Comparison of ENCODE assay signal across 8 cellular contexts in the genomic region with DNA sequence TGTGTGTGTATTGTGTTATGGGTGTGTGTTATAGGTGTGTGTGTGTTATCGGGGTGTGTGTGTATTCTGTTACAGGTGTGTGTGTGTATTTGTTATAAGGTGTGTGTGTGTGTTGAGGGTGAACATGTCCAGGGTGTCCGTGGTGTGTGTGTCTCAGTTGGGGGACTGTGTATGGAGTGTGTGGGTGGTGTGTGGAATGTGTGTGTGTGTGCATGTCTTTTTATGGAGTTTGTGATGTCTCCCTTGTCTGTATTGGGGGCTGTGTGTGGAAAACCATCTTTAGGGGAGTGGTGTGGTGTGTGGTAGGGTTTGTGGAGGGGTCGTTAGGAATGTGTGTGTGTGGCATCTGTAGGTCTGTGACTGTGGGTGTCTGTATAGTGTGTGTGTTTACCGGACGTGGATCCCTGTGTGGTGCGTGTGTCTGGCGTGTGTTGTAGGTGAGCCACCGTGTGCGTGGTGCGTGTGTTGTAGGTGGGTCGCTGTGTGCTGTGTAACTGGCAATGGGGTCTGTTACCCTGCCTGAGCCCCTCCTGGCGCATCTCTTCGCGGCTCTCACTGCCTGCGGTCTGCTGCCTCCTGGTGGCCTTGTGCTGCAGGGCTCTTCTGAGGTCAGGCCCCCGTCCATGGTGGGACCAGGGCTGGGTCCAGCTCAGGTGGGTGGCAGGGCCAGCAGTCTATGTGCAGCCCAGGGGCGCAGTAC.
DNase-seq lines count a peak whose midpoint lies in the region; ATAC-seq and TF ChIP-seq lines count a peak whose summit lies in the region.

No MANE protein-coding gene starts in this region.

- H3K27me3 ChIP-seq in DND-41 (ENCODE audit: insufficient read depth, low read length, poor library complexity) = no peaks in the 10 kb centered on the region

- H3K4me3 Mint-ChIP-seq in brain (no peak overlapping the region), memory B cell (no peak overlapping the region)

- 0 out of 2 replicates have a peak, but pooled peaks cover 9% of the 10 kb centered on the region for H3K36me3 ChIP-seq in DND-41 (ENCODE audit: insufficient read depth, low read length)

- no peak overlapping the region for H3K4me2 ChIP-seq in DND-41 (ENCODE audit: insufficient read depth, low read length)

- ATAC-seq in DND-41 (ENCODE audit: insufficient read depth, low read depth) (peak; percentile 56; the same call in 2 of the 3 replicates), memory B cell (ENCODE audit: low read depth) (peak; percentile 56), GM21447 (IDR thresholded peaks at IDR 0.05; ENCODE audit: unreplicated experiment) (no peak), HG02884 (IDR thresholded peaks at IDR 0.05; ENCODE audit: unreplicated experiment) (no peak)

- peaks cover 14% of the 10 kb centered on the region for H3K36me3 Mint-ChIP-seq in brain
- H3K36me3 Mint-ChIP-seq in memory B cell = peaks cover 4% of the 10 kb centered on the region

- H3K4me3 ChIP-seq in DND-41 (ENCODE audit: low read depth in 1 of 2, low read length in 2 of 2) (no peak overlapping the region), LNCaP clone FGC (ENCODE audit: low read depth, low read length) (no peak overlapping the region)

- DNase-seq in DND-41 (peak; percentile 35), LNCaP clone FGC (ENCODE audit: low read depth) (no peak), memory B cell (ENCODE audit: low spot score in 2 of 2) (peak in 1 of 2 donors; percentile 38), NCI-H774 (lab: John Stamatoyannopoulos, UW) (no peak), NCI-H1930 (lab: John Stamatoyannopoulos, UW) (no peak)

- H3K27me3 Mint-ChIP-seq in brain = no peaks in the 10 kb centered on the region
- peaks cover 5% of the 10 kb centered on the region for H3K27me3 Mint-ChIP-seq in memory B cell

- H3K79me2 ChIP-seq in DND-41 (ENCODE audit: insufficient read depth, low read length) = no peaks in the 10 kb centered on the region

- TF ChIP-seq CTCF in DND-41 (IDR thresholded peaks at IDR 0.05; ENCODE audit: borderline replicate concordance, extremely low read depth, low read length, poor library complexity, severe bottlenecking) (peak; percentile 80), LNCaP clone FGC (IDR thresholded peaks at IDR 0.05; ENCODE audit: control insufficient read depth, extremely low read depth, insufficient read depth) (peak; percentile 85), brain (conservative IDR thresholded peaks at IDR 0.05) (peak; percentile 51 to 69)

- H2AFZ ChIP-seq in DND-41 (ENCODE audit: low read depth, low read length) = no peak overlapping the region

- no peaks in the 10 kb centered on the region for H3K9me3 Mint-ChIP-seq in brain
- H3K9me3 Mint-ChIP-seq in memory B cell = no peaks in the 10 kb centered on the region

- H3K27ac ChIP-seq in DND-41 (ENCODE audit: low read length) = no peak overlapping the region

- H3K4me1 ChIP-seq in DND-41 (ENCODE audit: insufficient read depth, low read length) = no peaks in the 10 kb centered on the region

- H3K9me3 ChIP-seq in DND-41 (ENCODE audit: insufficient read depth, low read length, severe bottlenecking) = no peaks in the 10 kb centered on the region

- no peaks in the 10 kb centered on the region; the same call in 1 of the 2 replicates for H4K20me1 ChIP-seq in DND-41 (ENCODE audit: insufficient read depth, low read length)

- peaks cover 31% of the 10 kb centered on the region for H3K4me1 Mint-ChIP-seq in brain
- H3K4me1 Mint-ChIP-seq in memory B cell = peaks cover 10% of the 10 kb centered on the region

- H3K9ac ChIP-seq in DND-41 (ENCODE audit: low read depth, low read length) = no peak overlapping the region

- peak overlapping the region in 2 of 5 experiments; percentile 5 to 12 for H3K27ac Mint-ChIP-seq in brain
- no peak overlapping the region for H3K27ac Mint-ChIP-seq in memory B cell

Comparison
In these comparisons a context has a peak if more than half of its experiments do, and no peak if none do; other contexts are left out.
1. ATAC-seq: peak in DND-41 (single experiment) and memory B cell (single experiment); none in GM21447 (single experiment) and HG02884 (single experiment).
2. Peak in every context shown above with its lines, with median percentiles within 50 percentile points of each other: CTCF ChIP-seq.